26 cellular contexts compared by ENCODE assay signal in the genomic region with DNA sequence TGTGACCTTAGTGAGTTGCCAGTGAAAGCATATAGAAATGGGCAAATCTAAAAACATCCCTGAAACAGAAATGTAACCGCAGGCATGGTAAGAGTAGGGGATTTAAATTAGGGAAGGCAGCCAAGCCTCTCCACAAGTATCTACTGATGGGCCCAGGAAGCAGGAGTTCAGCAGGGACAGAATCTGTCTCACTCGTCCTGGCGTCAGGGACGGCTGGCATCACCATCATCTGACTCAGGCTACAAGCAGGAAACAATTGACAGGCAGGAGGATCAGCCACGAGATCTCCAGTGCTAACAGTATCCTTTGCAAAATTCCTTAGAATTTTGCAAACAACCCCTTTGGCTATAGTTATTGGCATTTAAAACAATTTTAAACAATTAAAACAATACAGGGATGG.
"Had no signal": no experiment of that assay in that cellular context is flagged by ENCODE, and none has a peak within 500 bp of the region (broad histone marks: within the 10 kb centered on the region; RNA-seq: fewer than 3 reads in every experiment).

No MANE protein-coding gene starts in this region.

- H2AFZ ChIP-seq: neural progenitor cell had no signal

- H3K4me1 Mint-ChIP-seq: immature natural killer cell; memory B cell; mesothelial cell of epicardium; natural killer cell; neural progenitor cell; stimulated activated effector memory CD8-positive, alpha-beta T cell treated with anti-CD3 and anti-CD28 coated beads, Interleukin-12 subunit alpha, Interleukin-12 subunit beta, amount 100 ng/mL, for 72 hours had no signal

- H3K4me1 ChIP-seq: gastroesophageal sphincter, left ventricle myocardium inferior, lower lobe of right lung, neural progenitor cell, pancreas, suprapubic skin, tibial artery, uterus had no signal

- H3K9me3 ChIP-seq: suprapubic skin, uterus had no signal

- FAIRE-seq: keratinocyte, pancreas had no signal

- H3K27me3 Mint-ChIP-seq: memory B cell, progenitor cell of endocrine pancreas had no signal

- H3K27ac Mint-ChIP-seq: mesothelial cell of epicardium; natural killer cell; neural progenitor cell; progenitor cell of endocrine pancreas; stimulated activated effector memory CD8-positive, alpha-beta T cell treated with anti-CD3 and anti-CD28 coated beads, Interleukin-12 subunit alpha, Interleukin-12 subunit beta, amount 100 ng/mL, for 72 hours had no signal

- H3K4me2 ChIP-seq: neural progenitor cell had no signal

- ATAC-seq: esophagus mucosa; gastroesophageal sphincter; natural killer cell; pancreas; stimulated activated effector memory CD8-positive, alpha-beta T cell treated with anti-CD3 and anti-CD28 coated beads, Interleukin-12 subunit alpha, Interleukin-12 subunit beta, amount 100 ng/mL, for 72 hours; stimulated activated naive CD8-positive, alpha-beta T cell treated with anti-CD3 and anti-CD28 coated beads, Interleukin-15, Interleukin-2, amounts not matched to agents 100 U/mL and 50 U/mL, for 24 hours had no signal

- H3K27ac ChIP-seq: dorsolateral prefrontal cortex, gastroesophageal sphincter, left ventricle myocardium inferior, lower lobe of right lung, neural progenitor cell, pancreas, suprapubic skin, tibial artery, upper lobe of left lung, uterus had no signal

- H3K9ac ChIP-seq: neural progenitor cell had no signal

- H3K4me3 ChIP-seq: dorsolateral prefrontal cortex, gastroesophageal sphincter, left ventricle myocardium inferior, lower lobe of right lung, neural progenitor cell, pancreas, suprapubic skin, tibial artery, upper lobe of left lung, uterus had no signal

- H3K36me3 ChIP-seq: pancreas, upper lobe of left lung, uterus had no signal

- H3K27me3 ChIP-seq: dorsolateral prefrontal cortex, gastroesophageal sphincter, neural progenitor cell, pancreas, suprapubic skin, tibial artery, upper lobe of left lung, uterus had no signal

- H3K4me3 Mint-ChIP-seq: immature natural killer cell; memory B cell; mesothelial cell of epicardium; natural killer cell; neural progenitor cell; stimulated activated effector memory CD8-positive, alpha-beta T cell treated with anti-CD3 and anti-CD28 coated beads, Interleukin-12 subunit alpha, Interleukin-12 subunit beta, amount 100 ng/mL, for 72 hours had no signal

- DNase-seq: cortex of kidney; dorsolateral prefrontal cortex; effector CD8-positive, alpha-beta T cell; glutamatergic neuron; immature natural killer cell; left ventricle myocardium inferior; lower lobe of right lung; natural killer cell; nucleus accumbens; pancreas; right cardiac atrium; stimulated activated CD4-positive, alpha-beta T cell treated with anti-CD3 and anti-CD28 coated beads, Interleukin-4, amount 100 ng/mL, for 1 hour; stimulated activated CD8-positive, alpha-beta memory T cell treated with anti-CD3 and anti-CD28 coated beads, Interleukin-4, amount 100 ng/mL, for 48 hours; stimulated activated naive CD8-positive, alpha-beta T cell treated with anti-CD3 and anti-CD28 coated beads, Interleukin-15, Interleukin-2, amounts not matched to agents 100 U/mL and 50 U/mL, for 24 hours; tibial artery; upper lobe of left lung; uterus had no signal
